Comparison of ENCODE assay signal across 20 cellular contexts in genomic region chr7:96120856-96121255, GRCh38.
DNase-seq lines count a peak whose midpoint lies in the region; ATAC-seq and TF ChIP-seq lines count a peak whose summit lies in the region.
"Had no signal": no experiment of that assay in that cellular context is flagged by ENCODE, and none has a peak within 500 bp of the region (broad histone marks: within the 10 kb centered on the region; RNA-seq: fewer than 3 reads in every experiment).

No MANE protein-coding gene starts in this region.

- H3K4me3 ChIP-seq in mesendoderm (ENCODE audit: low read length) = no peak overlapping the region
- no peak overlapping the region for H3K4me3 ChIP-seq in tibial nerve
- H3K4me3 ChIP-seq: ovary, right atrium auricular region, tibial artery had no signal

- no CpG with 5 or more reads among the region's 1 CpG for WGBS in mesendoderm (ENCODE audit: extremely low coverage, insufficient coverage, low lambda C conversion rate)
- WGBS in tibial nerve, 2 donors = 31 to 37% methylated on average over 1 of the region's 1 CpG

- no peak for TF ChIP-seq POLR2A in tibial nerve (IDR thresholded peaks at IDR 0.05)

- no peaks in the 10 kb centered on the region for H3K79me1 ChIP-seq in mesendoderm (ENCODE audit: low read length)

- H3K4me2 ChIP-seq in mesendoderm (ENCODE audit: low read length) = no peak overlapping the region

- H2BK120ac ChIP-seq in mesendoderm (ENCODE audit: low read depth, low read length) = no peak overlapping the region

- no peak for ATAC-seq in GM18511 (IDR thresholded peaks at IDR 0.05; ENCODE audit: unreplicated experiment)
- ATAC-seq: esophagus mucosa; naive thymus-derived CD8-positive, alpha-beta T cell had no signal

- H3K9me3 ChIP-seq in tibial nerve = no peaks in the 10 kb centered on the region
- H3K9me3 ChIP-seq: ovary, right atrium auricular region, tibial artery had no signal

- H4K5ac ChIP-seq in mesendoderm (ENCODE audit: low read length) = no peak overlapping the region

- H3K23ac ChIP-seq in mesendoderm (ENCODE audit: low read length) = no peak overlapping the region

- H3K36me3 ChIP-seq in mesendoderm (ENCODE audit: control insufficient read depth, insufficient read depth, low read length) = no peaks in the 10 kb centered on the region
- peaks cover 0 to 5% (median 0%) of the 10 kb centered on the region in 3 donors for H3K36me3 ChIP-seq in tibial nerve
- H3K36me3 ChIP-seq: ovary had no signal

- H3K56ac ChIP-seq in mesendoderm (ENCODE audit: low read length) = no peak overlapping the region

- H3K27me3 ChIP-seq in mesendoderm (ENCODE audit: insufficient read depth, low read length, poor library complexity) (no peaks in the 10 kb centered on the region), tibial nerve (no peaks in the 10 kb centered on the region)
- H3K27me3 ChIP-seq: ovary, right atrium auricular region, tibial artery had no signal

- DNase-seq in NCI-H1417 (lab: John Stamatoyannopoulos, UW) = peak in 2 of 3 experiments; percentile 41 to 78
- DNase-seq in NCI-H2227 treated with DMSO at 0.1 percent for 48 hours (lab: John Stamatoyannopoulos, UW) = peak; percentile 14
- DNase-seq in dermis blood vessel endothelial cell = peak; percentile 39
- DNase-seq in mesendoderm = no peak
- DNase-seq in activated effector memory CD4-positive, alpha-beta T cell treated with anti-CD3 and anti-CD28 coated beads, Interleukin-2, amount 50 U/mL, for 16 hours = no peak
- no peak for DNase-seq in tibial nerve (ENCODE audit: low spot score in 2 of 2)
- DNase-seq: activated CD4-positive, alpha-beta T cell treated with anti-CD3 and anti-CD28 coated beads for 4 hours; CD4-positive, alpha-beta memory T cell; cerebellar nuclear complex; H9; naive thymus-derived CD8-positive, alpha-beta T cell; NCI-H2107; NCI-H526 treated with DMSO at 0.1 percent for 48 hours; ovary; SIG-M5; T-helper 1 cell; tibial artery had no signal

- H3K18ac ChIP-seq in mesendoderm (ENCODE audit: low read length) = no peak overlapping the region

- H2BK5ac ChIP-seq in mesendoderm (ENCODE audit: low read length) = no peak overlapping the region

- H3K9ac ChIP-seq in mesendoderm (ENCODE audit: low read length) = no peak overlapping the region

- no peak for TF ChIP-seq CTCF in tibial nerve (IDR thresholded peaks at IDR 0.05)

- H3K79me2 ChIP-seq in mesendoderm (ENCODE audit: control insufficient read depth, insufficient read depth, low read length) = no peaks in the 10 kb centered on the region

- H3K27ac ChIP-seq in mesendoderm (ENCODE audit: low read depth, low read length) (no peak overlapping the region), tibial nerve (no peak overlapping the region)
- H3K27ac ChIP-seq: ovary, right atrium auricular region, tibial artery had no signal

- no peak overlapping the region for H3K4ac ChIP-seq in mesendoderm (ENCODE audit: low read depth, low read length)

- H2BK15ac ChIP-seq in mesendoderm (replicated peaks; ENCODE audit: low read depth) = peak overlapping the region; percentile 92

- H2AK5ac ChIP-seq in mesendoderm (ENCODE audit: low read length) = no peak overlapping the region

- no peak for TF ChIP-seq EP300 in tibial nerve (IDR thresholded peaks at IDR 0.05)

- H3K4me1 ChIP-seq in mesendoderm (ENCODE audit: control insufficient read depth, low read depth, low read length) = peaks cover 8% of the 10 kb centered on the region
- peaks cover 0 to 2% (median 0%) of the 10 kb centered on the region in 4 donors for H3K4me1 ChIP-seq in tibial nerve
- H3K4me1 ChIP-seq: right atrium auricular region, tibial artery had no signal

- peak overlapping the region; percentile 76 for H4K8ac ChIP-seq in mesendoderm (ENCODE audit: low read depth, low read length)

Comparison
In these comparisons a context has a peak if more than half of its experiments do, and no peak if none do; other contexts are left out.
1. DNase-seq: peak in NCI-H1417 (2 of 3), NCI-H2227 treated with DMSO at 0.1 percent for 48 hours (single experiment) and dermis blood vessel endothelial cell (single experiment); none in mesendoderm (single experiment), activated effector memory CD4-positive, alpha-beta T cell treated with anti-CD3 and anti-CD28 coated beads, Interleukin-2, amount 50 U/mL, for 16 hours (single experiment) and tibial nerve (0 of 2).